ENCODE assay signal across 9 cellular contexts in genomic region chr1:183589836-183590224, GRCh38. TPM values are rescaled to one million over a fixed set of nuclear protein-coding genes. Genes with fewer than 3 reads are reported as not detected.
DNase-seq lines count a peak whose midpoint lies in the region; ATAC-seq and TF ChIP-seq lines count a peak whose summit lies in the region.
"Had no signal": no experiment of that assay in that cellular context is flagged by ENCODE, and none has a peak within 500 bp of the region (broad histone marks: within the 10 kb centered on the region; RNA-seq: fewer than 3 reads in every experiment).

No MANE protein-coding gene starts in this region.

- H3K4me2 ChIP-seq in OCI-LY3 (ENCODE audit: low read length), result peak overlapping the region; percentile 88

- H3K27me3 Mint-ChIP-seq in CD4-positive, alpha-beta memory T cell, result peaks cover 4 to 7% of the 10 kb centered on the region in 2 donors

- intact Hi-C loops in CD4-positive, alpha-beta memory T cell (cut with micrococcal nuclease), result loop anchor here (5.0 kb wide), 1 partner anchor 37 kb away; no protein-coding TSS in a partner anchor

- H3K27ac Mint-ChIP-seq in CD4-positive, alpha-beta memory T cell, result peak overlapping the region in 5 of 7 donors; percentile 34 to 93 (median 72)

- H3K4me1 ChIP-seq in CD4-positive, alpha-beta memory T cell (ENCODE audit: insufficient read depth, low read length), result peaks cover 28% of the 10 kb centered on the region
- H3K4me1 ChIP-seq in OCI-LY3 (ENCODE audit: low read length) (peaks cover 67% of the 10 kb centered on the region), SJCRH30 (no peaks in the 10 kb centered on the region)

- CTCF ChIA-PET in CD4-positive, alpha-beta memory T cell (lab: Charles Lee; ENCODE audit: partially characterized antibody), result interaction anchor here (1.9 kb wide), 1 partner anchor 9 kb away, joined by 5 read pairs; no protein-coding TSS in a partner anchor

- H2AFZ ChIP-seq in OCI-LY3 (ENCODE audit: low read depth, low read length), result no peak overlapping the region

- peak; percentile 24 for ATAC-seq in GM19438 (IDR thresholded peaks at IDR 0.05; ENCODE audit: low read depth, unreplicated experiment)
- no peak for ATAC-seq in HG03342 (IDR thresholded peaks at IDR 0.05; ENCODE audit: unreplicated experiment)

- peaks cover 0 to 3% (median 0%) of the 10 kb centered on the region in 8 donors for H3K9me3 Mint-ChIP-seq in CD4-positive, alpha-beta memory T cell

- peak overlapping the region in 4 of 8 donors; percentile 12 to 66 (median 54) for H3K4me3 Mint-ChIP-seq in CD4-positive, alpha-beta memory T cell

- peaks cover 21 to 31% (median 25%) of the 10 kb centered on the region in 4 donors for H3K4me1 Mint-ChIP-seq in CD4-positive, alpha-beta memory T cell

- H3K36me3 Mint-ChIP-seq in CD4-positive, alpha-beta memory T cell, result no peaks in the 10 kb centered on the region

- DNase-seq in CD4-positive, alpha-beta memory T cell, result no peak
- DNase-seq in NCI-H82 (lab: John Stamatoyannopoulos, UW) (no peak), SJCRH30 (no peak), NCI-H2081 (lab: John Stamatoyannopoulos, UW) (no peak)
- DNase-seq: DMS79 had no signal

- peak overlapping the region; percentile 99 for H3K9ac ChIP-seq in OCI-LY3 (ENCODE audit: low read length)

- H3K9me3 ChIP-seq in CD4-positive, alpha-beta memory T cell (ENCODE audit: control insufficient read depth in 1 of 2, low read length in 2 of 2), result no peaks in the 10 kb centered on the region
- no peaks in the 10 kb centered on the region for H3K9me3 ChIP-seq in OCI-LY3 (ENCODE audit: insufficient read depth, low read length)
- H3K9me3 ChIP-seq in SJCRH30 (replicated peaks), result no peaks in the 10 kb centered on the region

- H3K27ac ChIP-seq in CD4-positive, alpha-beta memory T cell (ENCODE audit: low read depth, low read length), result peak overlapping the region; percentile 50
- H3K27ac ChIP-seq in OCI-LY3 (ENCODE audit: low read length) (peak overlapping the region; percentile 97), layer of hippocampus (ENCODE audit: low read depth, low read length) (peak overlapping the region; percentile 64), SJCRH30 (no peak overlapping the region)

- H4K20me1 ChIP-seq in OCI-LY3 (ENCODE audit: insufficient read depth, low read length), result peaks cover 21% of the 10 kb centered on the region

- POLR2A ChIA-PET in CD4-positive, alpha-beta memory T cell (lab: Charles Lee; ENCODE audit: partially characterized antibody), result interaction anchor here (2.0 kb wide), 2 partner anchors 10 to 118 kb away, joined by 6 to 8 read pairs; partner anchors contain the start of gene SMG7

- H3K79me2 ChIP-seq in OCI-LY3 (ENCODE audit: low read length), result peaks cover 64% of the 10 kb centered on the region

- no peak overlapping the region for H3K4me3 ChIP-seq in CD4-positive, alpha-beta memory T cell (ENCODE audit: low read length in 2 of 2)
- peak overlapping the region; percentile 87 for H3K4me3 ChIP-seq in OCI-LY3 (ENCODE audit: low read length)
- no peak overlapping the region for H3K4me3 ChIP-seq in SJCRH30

- no peaks in the 10 kb centered on the region for H3K27me3 ChIP-seq in CD4-positive, alpha-beta memory T cell (ENCODE audit: insufficient read depth, low read length)
- H3K27me3 ChIP-seq in OCI-LY3 (ENCODE audit: low read depth, low read length) (no peaks in the 10 kb centered on the region), layer of hippocampus (ENCODE audit: control insufficient read depth, insufficient read depth, low read length) (no peaks in the 10 kb centered on the region), SJCRH30 (no peaks in the 10 kb centered on the region)

- TF ChIP-seq CTCF in OCI-LY3 (IDR thresholded peaks at IDR 0.05; ENCODE audit: low read depth, low read length), result no peak

- no peaks in the 10 kb centered on the region for H3K36me3 ChIP-seq in CD4-positive, alpha-beta memory T cell (ENCODE audit: insufficient read depth, low read length)
- H3K36me3 ChIP-seq in OCI-LY3 (replicated peaks; ENCODE audit: low read depth, low read length), result peaks cover 40% of the 10 kb centered on the region
- H3K36me3 ChIP-seq in SJCRH30, result no peaks in the 10 kb centered on the region

RNA-seq across cellular contexts. Expression of gene NCF2, which starts 0.4 kb away (rescaled TPM):
- 1 to 10 TPM; 5.2 to 6.7 TPM for total RNA-seq in CD4-positive, alpha-beta memory T cell
- 1 to 10 TPM; 2.0 to 6.9 TPM for polyA plus RNA-seq in CD4-positive, alpha-beta memory T cell
- 0.25 and 0.55 TPM in 2 replicates for total RNA-seq in SJCRH30 (2014; rRNA removed; shearing (Covaris generic))

RNA-seq across cellular contexts. Expression of gene ARPC5, which starts 45.8 kb away (rescaled TPM):
- 100 to 1,000 TPM; 106 to 107 TPM for total RNA-seq in CD4-positive, alpha-beta memory T cell
- 100 to 1,000 TPM; 391 to 696 TPM for polyA plus RNA-seq in CD4-positive, alpha-beta memory T cell
- 67.7 and 68.8 TPM in 2 replicates for total RNA-seq in SJCRH30 (2014; rRNA removed; shearing (Covaris generic))
